In the genomic region with DNA sequence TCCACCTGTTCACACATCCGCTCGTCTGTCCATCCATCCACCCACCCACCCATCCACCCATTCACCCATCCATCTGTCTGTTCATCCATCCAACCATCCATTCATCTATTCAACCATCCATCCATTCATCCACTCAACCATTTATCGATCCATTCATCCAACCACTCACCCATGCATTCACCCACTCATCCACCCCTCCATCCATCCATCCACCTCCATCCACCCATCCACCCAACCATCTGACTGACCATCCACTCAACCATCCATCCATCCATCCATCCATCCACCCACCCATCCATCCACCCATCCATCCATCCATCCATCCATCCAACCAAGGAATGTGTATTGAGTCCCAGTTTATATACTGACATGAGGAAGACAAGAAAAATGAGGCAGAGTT, we compare ENCODE assay signal across 21 cellular contexts.
"Had no signal": no experiment of that assay in that cellular context is flagged by ENCODE, and none has a peak within 500 bp of the region (broad histone marks: within the 10 kb centered on the region; RNA-seq: fewer than 3 reads in every experiment).

No MANE protein-coding gene starts in this region.

- H3K36me3 Mint-ChIP-seq: immature natural killer cell; naive thymus-derived CD8-positive, alpha-beta T cell; stimulated activated memory B cell treated with anti-CD40 and anti-IgM and Interleukin-4, amounts not matched to agents 10 μg/mL and 1 μg/mL and 100 μg/mL, for 72 hours had no signal

- H3K27me3 ChIP-seq: colonic mucosa, pancreas, right lobe of liver, suprapubic skin, transverse colon had no signal

- H3K9me3 Mint-ChIP-seq: effector memory CD8-positive, alpha-beta T cell; immature natural killer cell; naive thymus-derived CD8-positive, alpha-beta T cell; neural crest cell; stimulated activated memory B cell treated with anti-CD40 and anti-IgM and Interleukin-4, amounts not matched to agents 10 μg/mL and 1 μg/mL and 100 μg/mL, for 72 hours; stimulated activated naive CD8-positive, alpha-beta T cell treated with anti-CD3 and anti-CD28 coated beads, Interleukin-15, amount 100 ng/mL, for 72 hours had no signal

- FAIRE-seq: endometrium, frontal cortex, pancreas had no signal

- H3K4me1 ChIP-seq: lower lobe of right lung, pancreas, right lobe of liver had no signal

- H3K4me3 ChIP-seq: colonic mucosa, lower lobe of right lung, pancreas, right lobe of liver, suprapubic skin, transverse colon had no signal

- H3K9me3 ChIP-seq: colonic mucosa, lower lobe of right lung, neutrophil, pancreas, right lobe of liver, suprapubic skin, transverse colon had no signal

- H3K4me3 Mint-ChIP-seq: effector memory CD8-positive, alpha-beta T cell; immature natural killer cell; naive thymus-derived CD8-positive, alpha-beta T cell; neural crest cell; stimulated activated memory B cell treated with anti-CD40 and anti-IgM and Interleukin-4, amounts not matched to agents 10 μg/mL and 1 μg/mL and 100 μg/mL, for 72 hours; stimulated activated naive CD8-positive, alpha-beta T cell treated with anti-CD3 and anti-CD28 coated beads, Interleukin-15, amount 100 ng/mL, for 72 hours had no signal

- H3K27ac ChIP-seq: colonic mucosa, lower lobe of right lung, neutrophil, pancreas, right lobe of liver, suprapubic skin, transverse colon had no signal

- H3K36me3 ChIP-seq: colonic mucosa, lower lobe of right lung, neutrophil, pancreas, right lobe of liver, suprapubic skin, transverse colon had no signal

- H3K27ac Mint-ChIP-seq: effector memory CD8-positive, alpha-beta T cell; progenitor cell of endocrine pancreas had no signal

- DNase-seq: colonic mucosa; effector memory CD8-positive, alpha-beta T cell; hypothalamus; immature natural killer cell; islet precursor cell; left ventricle myocardium superior; lower lobe of right lung; naive thymus-derived CD8-positive, alpha-beta T cell; pancreas; stimulated activated CD4-positive, alpha-beta T cell treated with anti-CD3 and anti-CD28 coated beads, Interleukin-2, amount 100 ng/mL, for 24 hours; stimulated activated CD4-positive, alpha-beta T cell treated with anti-CD3 and anti-CD28 coated beads, Interleukin-4, amount 100 ng/mL, for 24 hours; stimulated activated naive CD8-positive, alpha-beta T cell treated with anti-CD3 and anti-CD28 coated beads, Interleukin-15, amount 100 ng/mL, for 72 hours; transverse colon had no signal

- ATAC-seq: effector memory CD8-positive, alpha-beta T cell; left ventricle myocardium superior; lower lobe of right lung; naive thymus-derived CD8-positive, alpha-beta T cell; pancreas; right lobe of liver; stimulated activated memory B cell treated with anti-CD40 and anti-IgM and Interleukin-4, amounts not matched to agents 10 μg/mL and 1 μg/mL and 100 μg/mL, for 72 hours; stimulated activated naive CD8-positive, alpha-beta T cell treated with anti-CD3 and anti-CD28 coated beads, Interleukin-15, amount 100 ng/mL, for 72 hours had no signal

- H3K27me3 Mint-ChIP-seq: naive thymus-derived CD8-positive, alpha-beta T cell; stimulated activated naive CD8-positive, alpha-beta T cell treated with anti-CD3 and anti-CD28 coated beads, Interleukin-15, amount 100 ng/mL, for 72 hours had no signal
